Comparison of ENCODE assay signal across 26 cellular contexts in the genomic region with DNA sequence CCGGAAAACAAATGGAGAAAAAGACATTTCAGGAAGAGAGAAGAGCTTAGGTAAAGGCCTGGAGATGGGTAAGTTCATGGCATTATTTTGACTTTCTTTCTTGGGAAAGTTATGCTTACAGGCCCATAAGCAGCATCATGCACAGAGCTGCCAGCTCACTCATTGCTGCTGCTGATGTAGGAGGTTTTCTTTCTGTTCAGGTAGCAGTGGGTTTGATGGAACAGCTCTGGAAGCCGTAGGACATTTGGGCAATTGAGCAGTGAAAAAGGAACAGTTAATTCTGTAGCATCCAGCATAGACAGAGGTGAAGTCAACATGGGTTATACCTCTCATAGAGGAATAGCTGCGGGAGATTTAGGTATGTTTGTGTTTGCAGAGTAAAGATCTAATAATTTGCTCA. TPM values are rescaled to one million over a fixed set of nuclear protein-coding genes. Genes with fewer than 3 reads are reported as not detected.
"Had no signal": no experiment of that assay in that cellular context is flagged by ENCODE, and none has a peak within 500 bp of the region (broad histone marks: within the 10 kb centered on the region; RNA-seq: fewer than 3 reads in every experiment).

No MANE protein-coding gene starts in this region.

- H3K36me3 ChIP-seq: gastrocnemius medialis, neural progenitor cell, suprapubic skin, tibial artery had no signal

- DNase-seq: activated CD4-positive, alpha-beta T cell treated with anti-CD3 and anti-CD28 coated beads for 36 hours; activated CD4-positive, CD25-positive, alpha-beta regulatory T cell; activated CD8-positive, alpha-beta memory T cell treated with anti-CD3 and anti-CD28 coated beads, Interleukin-2, amount 10 ng/mL, durations not matched to agents 7 days and 5 days; activated CD8-positive, alpha-beta T cell treated with anti-CD3 and anti-CD28 coated beads, Interleukin-2, amount 10 ng/mL, durations not matched to agents 7 days and 5 days; activated naive CD4-positive, alpha-beta T cell; activated T-cell treated with anti-CD3 and anti-CD28 coated beads, Interleukin-2, amount 50 U/mL, for 72 hours; cortex of kidney; effector memory CD8-positive, alpha-beta T cell; erythroblast; gastrocnemius medialis; left cardiac atrium; left ventricle myocardium superior; naive B cell; occipital lobe; psoas muscle; stimulated activated CD4-positive, alpha-beta T cell treated with anti-CD3 and anti-CD28 coated beads, Interleukin-2, amount 100 ng/mL, for 24 hours; stimulated activated naive CD4-positive, alpha-beta T cell; tibial artery had no signal

- H3K4me3 ChIP-seq: gastrocnemius medialis, hepatocyte, neural progenitor cell, psoas muscle, smooth muscle cell, suprapubic skin, tibial artery had no signal

- H3K9me3 Mint-ChIP-seq: activated naive CD4-positive, alpha-beta T cell treated with anti-CD3 and anti-CD28 coated beads, Interleukin-2, amount 50 U/mL, for 72 hours; activated T-cell treated with anti-CD3 and anti-CD28 coated beads, Interleukin-2, amount 50 U/mL, for 72 hours; effector memory CD8-positive, alpha-beta T cell; mesothelial cell of epicardium; naive B cell; neural progenitor cell; T-helper 2 cell treated with Interferon-gamma antibody and Interleukin-4, amounts not matched to agents 5 μg/mL and 100 μg/mL, for 36 hours had no signal

- H3K27me3 Mint-ChIP-seq: effector memory CD8-positive, alpha-beta T cell had no signal

- H3K9me3 ChIP-seq: gastrocnemius medialis, psoas muscle, suprapubic skin, tibial artery had no signal

- H3K27ac ChIP-seq: gastrocnemius medialis, hepatocyte, neural progenitor cell, parathyroid adenoma, psoas muscle, suprapubic skin, tibial artery had no signal

- H3K4me1 ChIP-seq: parathyroid adenoma had no signal

- H3K36me3 Mint-ChIP-seq: mesothelial cell of epicardium, naive B cell, neural progenitor cell had no signal

- H3K27ac Mint-ChIP-seq: activated CD4-positive, alpha-beta T cell treated with anti-CD3 and anti-CD28 coated beads for 36 hours; activated CD8-positive, alpha-beta memory T cell treated with anti-CD3 and anti-CD28 coated beads, Interleukin-2, amount 10 ng/mL, durations not matched to agents 7 days and 5 days; activated CD8-positive, alpha-beta T cell treated with anti-CD3 and anti-CD28 coated beads, Interleukin-2, amount 10 ng/mL, durations not matched to agents 7 days and 5 days; activated naive CD4-positive, alpha-beta T cell treated with anti-CD3 and anti-CD28 coated beads, Interleukin-2, amount 50 U/mL, for 72 hours; activated T-cell treated with anti-CD3 and anti-CD28 coated beads, Interleukin-2, amount 50 U/mL, for 72 hours; mesothelial cell of epicardium; naive B cell; neural progenitor cell; T-helper 2 cell treated with Interferon-gamma antibody and Interleukin-4, amounts not matched to agents 5 μg/mL and 100 μg/mL, for 36 hours had no signal

- H2AFZ ChIP-seq: hepatocyte, neural progenitor cell, parathyroid adenoma had no signal

- H3K4me2 ChIP-seq: hepatocyte, neural progenitor cell, smooth muscle cell had no signal

- H3K9ac ChIP-seq: neural progenitor cell, parathyroid adenoma had no signal

- H3K79me2 ChIP-seq: parathyroid adenoma had no signal

- H3K4me3 Mint-ChIP-seq: activated CD4-positive, alpha-beta T cell treated with anti-CD3 and anti-CD28 coated beads for 36 hours; activated CD8-positive, alpha-beta memory T cell treated with anti-CD3 and anti-CD28 coated beads, Interleukin-2, amount 10 ng/mL, durations not matched to agents 7 days and 5 days; activated CD8-positive, alpha-beta T cell treated with anti-CD3 and anti-CD28 coated beads, Interleukin-2, amount 10 ng/mL, durations not matched to agents 7 days and 5 days; activated T-cell treated with anti-CD3 and anti-CD28 coated beads, Interleukin-2, amount 50 U/mL, for 72 hours; mesothelial cell of epicardium; naive B cell; neural progenitor cell; T-helper 2 cell treated with Interferon-gamma antibody and Interleukin-4, amounts not matched to agents 5 μg/mL and 100 μg/mL, for 36 hours had no signal

RNA-seq across cellular contexts. Expression of gene CPVL, which starts 51.6 kb away (rescaled TPM):
- total RNA-seq: activated CD4-positive, alpha-beta T cell treated with anti-CD3 and anti-CD28 coated beads for 36 hours; activated CD8-positive, alpha-beta T cell treated with anti-CD3 and anti-CD28 coated beads, Interleukin-2, amount 10 ng/mL, durations not matched to agents 7 days and 5 days; activated naive CD4-positive, alpha-beta T cell treated with anti-CD3 and anti-CD28 coated beads, Interleukin-2, amount 50 U/mL, for 72 hours had no signal
